ENCODE assay signal across 26 cellular contexts in genomic region chr11:78373689-78374088, GRCh38.
"Had no signal": no experiment of that assay in that cellular context is flagged by ENCODE, and none has a peak within 500 bp of the region (broad histone marks: within the 10 kb centered on the region; RNA-seq: fewer than 3 reads in every experiment).

No MANE protein-coding gene starts in this region.

- H3K27me3 Mint-ChIP-seq: activated CD4-positive, alpha-beta memory T cell treated with anti-CD3 and anti-CD28 coated beads for 36 hours; activated CD4-positive, alpha-beta T cell treated with anti-CD3 and anti-CD28 coated beads for 36 hours; activated CD8-positive, alpha-beta memory T cell treated with anti-CD3 and anti-CD28 coated beads, Interleukin-2, amount 10 ng/mL, durations not matched to agents 7 days and 5 days; activated T-helper 17 cell treated with anti-CD3 and anti-CD28 coated beads, Interleukin-2, amount 50 U/mL, for 72 hours; memory B cell had no signal

- H3K27ac ChIP-seq: body of pancreas, coronary artery, esophagus muscularis mucosa, SK-N-MC, suprapubic skin had no signal

- H3K4me1 Mint-ChIP-seq: activated T-helper 17 cell treated with anti-CD3 and anti-CD28 coated beads, Interleukin-2, amount 50 U/mL, for 72 hours; immature natural killer cell had no signal

- H3K9me3 ChIP-seq: body of pancreas, esophagus muscularis mucosa, suprapubic skin, upper lobe of left lung had no signal

- H3K4me3 ChIP-seq: body of pancreas, coronary artery, esophagus muscularis mucosa, SK-N-MC, suprapubic skin, upper lobe of left lung had no signal

- H3K27me3 ChIP-seq: body of pancreas, esophagus muscularis mucosa, suprapubic skin, upper lobe of left lung had no signal

- DNase-seq: activated CD4-positive, alpha-beta memory T cell treated with anti-CD3 and anti-CD28 coated beads for 36 hours; activated CD4-positive, alpha-beta T cell treated with anti-CD3 and anti-CD28 coated beads for 36 hours; activated CD8-positive, alpha-beta memory T cell treated with anti-CD3 and anti-CD28 coated beads, Interleukin-2, amount 10 ng/mL, durations not matched to agents 7 days and 5 days; activated naive CD4-positive, alpha-beta T cell treated with Interleukin-2 at 50 U/mL for 16 hours; activated naive CD8-positive, alpha-beta T cell treated with anti-CD3 and anti-CD28 coated beads, Interleukin-2, amount 10 ng/mL, durations not matched to agents 7 days and 5 days; amygdala; body of pancreas; central memory CD4-positive, alpha-beta T cell; effector CD4-positive, alpha-beta T cell; immature natural killer cell; kidney glomerular epithelial cell; left ventricle myocardium superior; nucleus accumbens; retina; stimulated activated CD4-positive, alpha-beta T cell treated with anti-CD3 and anti-CD28 coated beads, Interleukin-12 subunit alpha, Interleukin-12 subunit beta, amount 100 ng/mL, for 4 hours; stimulated activated CD4-positive, alpha-beta T cell treated with anti-CD3 and anti-CD28 coated beads, Interleukin-2, amount 100 ng/mL, for 24 hours; stimulated activated naive CD8-positive, alpha-beta T cell treated with anti-CD3 and anti-CD28 coated beads, Interleukin-15, Interleukin-2, amounts not matched to agents 100 U/mL and 50 U/mL, for 24 hours; upper lobe of left lung had no signal

- H3K36me3 ChIP-seq: esophagus muscularis mucosa, suprapubic skin, upper lobe of left lung had no signal

- H3K4me3 Mint-ChIP-seq: activated CD4-positive, alpha-beta memory T cell treated with anti-CD3 and anti-CD28 coated beads for 36 hours; activated CD4-positive, alpha-beta T cell treated with anti-CD3 and anti-CD28 coated beads for 36 hours; activated CD8-positive, alpha-beta memory T cell treated with anti-CD3 and anti-CD28 coated beads, Interleukin-2, amount 10 ng/mL, durations not matched to agents 7 days and 5 days; activated naive CD8-positive, alpha-beta T cell treated with anti-CD3 and anti-CD28 coated beads, Interleukin-2, amount 10 ng/mL, durations not matched to agents 7 days and 5 days; activated T-helper 17 cell treated with anti-CD3 and anti-CD28 coated beads, Interleukin-2, amount 50 U/mL, for 72 hours; immature natural killer cell; memory B cell; natural killer cell treated with Interleukin-12 subunit alpha and Interleukin-12 subunit beta and Interleukin-15 and Interleukin-18, amount 100 ng/mL, for 72 hours; WTC11 had no signal

- H3K27ac Mint-ChIP-seq: activated CD4-positive, alpha-beta memory T cell treated with anti-CD3 and anti-CD28 coated beads for 36 hours; activated CD4-positive, alpha-beta T cell treated with anti-CD3 and anti-CD28 coated beads for 36 hours; activated CD8-positive, alpha-beta memory T cell treated with anti-CD3 and anti-CD28 coated beads, Interleukin-2, amount 10 ng/mL, durations not matched to agents 7 days and 5 days; activated naive CD8-positive, alpha-beta T cell treated with anti-CD3 and anti-CD28 coated beads, Interleukin-2, amount 10 ng/mL, durations not matched to agents 7 days and 5 days; activated T-helper 17 cell treated with anti-CD3 and anti-CD28 coated beads, Interleukin-2, amount 50 U/mL, for 72 hours; immature natural killer cell; memory B cell; natural killer cell treated with Interleukin-12 subunit alpha and Interleukin-12 subunit beta and Interleukin-15 and Interleukin-18, amount 100 ng/mL, for 72 hours; WTC11 had no signal

- H3K9me3 Mint-ChIP-seq: activated CD4-positive, alpha-beta memory T cell treated with anti-CD3 and anti-CD28 coated beads for 36 hours; immature natural killer cell; memory B cell; natural killer cell treated with Interleukin-12 subunit alpha and Interleukin-12 subunit beta and Interleukin-15 and Interleukin-18, amount 100 ng/mL, for 72 hours had no signal

- H3K36me3 Mint-ChIP-seq: immature natural killer cell; natural killer cell treated with Interleukin-12 subunit alpha and Interleukin-12 subunit beta and Interleukin-15 and Interleukin-18, amount 100 ng/mL, for 72 hours had no signal
